Comparison of ENCODE assay signal across 23 cellular contexts in genomic region chr16:67464565-67464964, GRCh38. TPM values are rescaled to one million over a fixed set of nuclear protein-coding genes. Genes with fewer than 3 reads are reported as not detected.
DNase-seq lines count a peak whose midpoint lies in the region; ATAC-seq and TF ChIP-seq lines count a peak whose summit lies in the region.
"Had no signal": no experiment of that assay in that cellular context is flagged by ENCODE, and none has a peak within 500 bp of the region (broad histone marks: within the 10 kb centered on the region; RNA-seq: fewer than 3 reads in every experiment).

No MANE protein-coding gene starts in this region.

- ATAC-seq in SK-N-SH treated with all-trans-retinoic acid at 6 μM for 48 hours (no peak), HG03135 (IDR thresholded peaks at IDR 0.05; ENCODE audit: unreplicated experiment) (no peak), HG03457 (IDR thresholded peaks at IDR 0.05; ENCODE audit: unreplicated experiment) (no peak)
- ATAC-seq: GM23338 had no signal

- peaks cover 7% of the 10 kb centered on the region for H3F3A ChIP-seq in SK-N-SH (replicated peaks; ENCODE audit: insufficient read depth)

- no peak overlapping the region for H3K4me3 Mint-ChIP-seq in activated CD4-positive, alpha-beta memory T cell treated with anti-CD3 and anti-CD28 coated beads for 36 hours
- H3K4me3 Mint-ChIP-seq: GM23338 had no signal

- no CpG with 5 or more reads among the region's 2 CpGs for WGBS in SK-N-SH (ENCODE audit: low lambda C conversion rate)
- 83% methylated on average over 2 of the region's 2 CpGs; no CpG with 5 or more reads in 1 of the 2 donors for WGBS in transverse colon (ENCODE audit: low coverage in 1 of 2), 2 donors

- no peak for TF ChIP-seq RAD21 in SK-N-SH (IDR thresholded peaks at IDR 0.05; ENCODE audit: low read length)

- TF ChIP-seq CTCF in SK-N-SH (IDR thresholded peaks at IDR 0.05) = no peak
- TF ChIP-seq CTCF in neutrophil (IDR thresholded peaks at IDR 0.05) = no peak
- TF ChIP-seq CTCF in transverse colon (IDR thresholded peaks at IDR 0.05) = no peak

- no peak overlapping the region for H3K27ac Mint-ChIP-seq in activated CD4-positive, alpha-beta memory T cell treated with anti-CD3 and anti-CD28 coated beads for 36 hours
- H3K27ac Mint-ChIP-seq: GM23338 had no signal

- no peak overlapping the region for H3K4me3 ChIP-seq in SK-N-SH (ENCODE audit: low read depth in 2 of 2, low read length in 1 of 2)
- H3K4me3 ChIP-seq in neutrophil (ENCODE audit: low read depth in 1 of 2, low read length in 1 of 2) = no peak overlapping the region
- no peak overlapping the region for H3K4me3 ChIP-seq in transverse colon
- H3K4me3 ChIP-seq: GM23338, SJSA1 had no signal

- intact Hi-C loops in transverse colon (cut with DNase I; ENCODE audit: low total_unique reads) = loop anchor here (2.0 kb wide), 1 partner anchor 36 kb away; no protein-coding TSS in a partner anchor
- intact Hi-C loops in activated CD4-positive, alpha-beta memory T cell treated with anti-CD3 and anti-CD28 coated beads for 36 hours (cut with micrococcal nuclease) = no loop called here

- H3K4me1 ChIP-seq in SK-N-SH (ENCODE audit: control insufficient read depth in 1 of 2, insufficient read depth in 2 of 2, low read depth in 1 of 2, low read length in 1 of 2) (peaks cover 13 to 29% of the 10 kb centered on the region in 2 experiments; a peak in 3 of 4 replicates), neutrophil (ENCODE audit: control insufficient read depth in 1 of 2, insufficient read depth in 1 of 2, low read depth in 1 of 2, low read length in 1 of 2) (peaks cover 47 to 61% of the 10 kb centered on the region in 2 experiments), transverse colon (peaks cover 53 to 66% (median 61%) of the 10 kb centered on the region in 4 donors)

- POLR2A ChIA-PET in SK-N-SH (lab: Yijun Ruan, JAX) = no interaction called here
- POLR2A ChIA-PET in activated CD4-positive, alpha-beta memory T cell treated with anti-CD3 and anti-CD28 coated beads for 36 hours (lab: Charles Lee) = no interaction called here

- no peaks in the 10 kb centered on the region for H3K27me3 ChIP-seq in SK-N-SH (ENCODE audit: insufficient read depth)
- H3K27me3 ChIP-seq in neutrophil = no peaks in the 10 kb centered on the region
- no peaks in the 10 kb centered on the region for H3K27me3 ChIP-seq in transverse colon
- H3K27me3 ChIP-seq: SJSA1 had no signal

- no peak overlapping the region for H3K27ac ChIP-seq in SK-N-SH (ENCODE audit: low read depth in 2 of 2, low read length in 1 of 2)
- peak overlapping the region; percentile 5 for H3K27ac ChIP-seq in neutrophil
- H3K27ac ChIP-seq in transverse colon = peak overlapping the region; percentile 90 to 95 (median 94)
- H3K27ac ChIP-seq: KMS-11, SJSA1 had no signal

- no peak overlapping the region for H2AFZ ChIP-seq in SK-N-SH (ENCODE audit: low read depth)
- H2AFZ ChIP-seq: GM23338 had no signal

- TF ChIP-seq POLR2A in transverse colon (IDR thresholded peaks at IDR 0.05) = no peak

- H3K9me3 ChIP-seq in SK-N-SH = no peaks in the 10 kb centered on the region
- no peaks in the 10 kb centered on the region for H3K9me3 ChIP-seq in neutrophil
- no peaks in the 10 kb centered on the region for H3K9me3 ChIP-seq in transverse colon
- H3K9me3 ChIP-seq: SJSA1 had no signal

- no peak overlapping the region for H3K9ac ChIP-seq in SK-N-SH
- H3K9ac ChIP-seq: KMS-11 had no signal

- peaks cover 86% of the 10 kb centered on the region for H4K20me1 ChIP-seq in SK-N-SH (ENCODE audit: insufficient read depth)

- peaks cover 77% of the 10 kb centered on the region for H3K79me2 ChIP-seq in SK-N-SH (ENCODE audit: insufficient read depth)

- H3K9me2 ChIP-seq in SK-N-SH = no peaks in the 10 kb centered on the region

- no peaks in the 10 kb centered on the region for H3K36me3 Mint-ChIP-seq in activated CD4-positive, alpha-beta memory T cell treated with anti-CD3 and anti-CD28 coated beads for 36 hours

- peaks cover 10% of the 10 kb centered on the region for H3K4me1 Mint-ChIP-seq in activated CD4-positive, alpha-beta memory T cell treated with anti-CD3 and anti-CD28 coated beads for 36 hours (ENCODE audit: low read depth)

- in situ Hi-C loops in transverse colon (cut with MboI; ENCODE audit: low pct_ligation_motif_present in 1 of 4, low pct_unique_long_range_greater_than_20kb in 1 of 4, low sequenced_read_pairs in 3 of 4) = no loop called here

- no peak for TF ChIP-seq EP300 in SK-N-SH (IDR thresholded peaks at IDR 0.05; ENCODE audit: borderline replicate concordance in 1 of 2, low read depth in 1 of 2, low read length in 1 of 2)
- TF ChIP-seq EP300 in transverse colon (IDR thresholded peaks at IDR 0.05; ENCODE audit: low read depth) = no peak

- CTCF ChIA-PET in SK-N-SH (lab: Yijun Ruan, JAX) = interaction anchor here (1.2 to 8.2 kb wide), 11 partner anchors 11 to 204 kb away, joined by 3 to 76 read pairs (median 12); partner anchors contain the start of genes CARMIL2 and TPPP3
- CTCF ChIA-PET in activated CD4-positive, alpha-beta memory T cell treated with anti-CD3 and anti-CD28 coated beads for 36 hours (lab: Charles Lee) = interaction anchor here (5.4 to 6.2 kb wide), 2 partner anchors 17 to 38 kb away, joined by 51 to 71 read pairs; no protein-coding TSS in a partner anchor

- no peaks in the 10 kb centered on the region for H3K9me3 Mint-ChIP-seq in activated CD4-positive, alpha-beta memory T cell treated with anti-CD3 and anti-CD28 coated beads for 36 hours
- H3K9me3 Mint-ChIP-seq: CD8-positive, alpha-beta memory T cell; GM23338 had no signal

- H3K4me2 ChIP-seq in SK-N-SH = 0 out of 2 replicates have a peak overlapping the region, but pooled peaks have one; percentile 2
- H3K4me2 ChIP-seq: GM23338, KMS-11 had no signal

- H3K36me3 ChIP-seq in SK-N-SH (replicated peaks in 1 of 2; ENCODE audit: control insufficient read depth in 1 of 2, insufficient read depth in 2 of 2, low read length in 1 of 2) (peaks cover 0 to 4% of the 10 kb centered on the region in 2 experiments), neutrophil (peaks cover 56% of the 10 kb centered on the region), transverse colon (no peaks in the 10 kb centered on the region)

- no peak for DNase-seq in SK-N-SH
- peak; percentile 43 for DNase-seq in fibroblast of gingiva (ENCODE audit: low read depth)
- no peak for DNase-seq in transverse colon
- no peak for DNase-seq in activated CD4-positive, alpha-beta memory T cell treated with anti-CD3 and anti-CD28 coated beads for 36 hours
- DNase-seq: CD8-positive, alpha-beta memory T cell; DMS79 treated with DMSO at 0.1 percent for 48 hours; NCI-H1436 treated with DMSO at 0.1 percent for 48 hours; NCI-H2029 treated with DMSO at 0.1 percent for 48 hours; NCI-H2171 treated with DMSO at 0.1 percent for 48 hours; NCI-H748 treated with DMSO at 0.1 percent for 48 hours; OCI-M1; RPMI8226 had no signal

- H3K27me3 Mint-ChIP-seq in activated CD4-positive, alpha-beta memory T cell treated with anti-CD3 and anti-CD28 coated beads for 36 hours = no peaks in the 10 kb centered on the region

TF ChIP-seq in SK-N-SH, 30 proteins besides CTCF, POLR2A, EP300 and RAD21:
- TF ChIP-seq GABPA (IDR thresholded peaks at IDR 0.05; ENCODE audit: low read depth) (no peak), RXRA (IDR thresholded peaks at IDR 0.05; ENCODE audit: borderline replicate concordance, low read depth) (no peak), RCOR1 (IDR thresholded peaks at IDR 0.05; ENCODE audit: low read length) (no peak), ELF1 (IDR thresholded peaks at IDR 0.05) (no peak), SIN3A (IDR thresholded peaks at IDR 0.05; ENCODE audit: borderline replicate concordance, low read depth, low read length) (no peak), FOSL2 (IDR thresholded peaks at IDR 0.05; ENCODE audit: borderline replicate concordance, low read depth) (no peak), CHD2 (IDR thresholded peaks at IDR 0.05; ENCODE audit: low read length, partially characterized antibody) (no peak)
TF ChIP-seq in SK-N-SH: peak in this region for 0.

TF ChIP-seq in SK-N-SH treated with all-trans-retinoic acid at 6 μM for 48 hours, 23 proteins besides CTCF, POLR2A, EP300 and RAD21:
- TF ChIP-seq CSRNP3 (CRISPR knock-in tag; IDR thresholded peaks at IDR 0.05) = no peak

RNA-seq across cellular contexts. Expression of gene ATP6V0D1, which starts 16.4 kb away (rescaled TPM):
- 111 and 135 TPM in 2 replicates for polyA plus RNA-seq in SK-N-SH (2012; rRNA removed)
- 86.6 and 113 TPM in 2 replicates for polyA plus RNA-seq in SK-N-SH (2012; cell fraction: cytosol; rRNA removed)
- 102 and 104 TPM in 2 replicates for polyA plus RNA-seq in SK-N-SH (2012; cell fraction: nucleus; rRNA removed)
- total RNA-seq in transverse colon = 100 to 1,000 TPM; 218 to 457 (median 386) TPM
- 10 to 100 TPM; 25.0 to 26.3 TPM for total RNA-seq in activated CD4-positive, alpha-beta memory T cell treated with anti-CD3 and anti-CD28 coated beads for 36 hours

RNA-seq across cellular contexts. Expression of gene AGRP, which starts 18.8 kb away (rescaled TPM):
- polyA plus RNA-seq in SK-N-SH (2012; rRNA removed) = not detected in 2 replicates
- polyA plus RNA-seq in SK-N-SH (2012; cell fraction: cytosol; rRNA removed) = not detected in 2 replicates
- not detected in 2 replicates for polyA plus RNA-seq in SK-N-SH (2012; cell fraction: nucleus; rRNA removed)
- total RNA-seq in transverse colon = not detected
- total RNA-seq in activated CD4-positive, alpha-beta memory T cell treated with anti-CD3 and anti-CD28 coated beads for 36 hours = not detected
- total RNA-seq: CD8-positive, alpha-beta memory T cell; G401; GM23338; M059J; NCI-H460; SJSA1 had no signal
- polyA plus RNA-seq: BJ; CD8-positive, alpha-beta memory T cell; GM23338 had no signal

RNA-seq across cellular contexts. Expression of gene HSD11B2, which starts 33.6 kb away (rescaled TPM):
- polyA plus RNA-seq in SK-N-SH (2012; rRNA removed) = 0.19 and 0.23 TPM in 2 replicates
- 0.08 and 0.10 TPM in 2 replicates for polyA plus RNA-seq in SK-N-SH (2012; cell fraction: cytosol; rRNA removed)
- 0.58 and 0.75 TPM in 2 replicates for polyA plus RNA-seq in SK-N-SH (2012; cell fraction: nucleus; rRNA removed)
- 1,000 to 10,000 TPM in 1 of 4 donors, 100 to 1,000 TPM in 3; 667 to 1,081 (median 790) TPM for total RNA-seq in transverse colon
- total RNA-seq in activated CD4-positive, alpha-beta memory T cell treated with anti-CD3 and anti-CD28 coated beads for 36 hours = 1 to 10 TPM in 1 of 2 experiments, under 1 TPM in 1; 0.71 to 1.3 TPM
- total RNA-seq: G401, SJSA1 had no signal
- polyA plus RNA-seq: CD8-positive, alpha-beta memory T cell had no signal

RNA-seq across cellular contexts. Expression of gene ZDHHC1, which starts 48.3 kb away (rescaled TPM):
- polyA plus RNA-seq in SK-N-SH (2012; rRNA removed) = 14.2 and 15.8 TPM in 2 replicates
- polyA plus RNA-seq in SK-N-SH (2012; cell fraction: cytosol; rRNA removed) = 6.2 and 10.5 TPM in 2 replicates
- polyA plus RNA-seq in SK-N-SH (2012; cell fraction: nucleus; rRNA removed) = 39.7 and 44.1 TPM in 2 replicates
- total RNA-seq in transverse colon = 10 to 100 TPM in 2 of 4 donors, 1 to 10 TPM in 2; 7.1 to 36.3 (median 20.5) TPM
- under 1 TPM; 0.57 to 0.68 TPM for total RNA-seq in activated CD4-positive, alpha-beta memory T cell treated with anti-CD3 and anti-CD28 coated beads for 36 hours

Comparison
In these comparisons a context has a peak if more than half of its experiments do, and no peak if none do; other contexts are left out.
1. H3K27ac ChIP-seq: peak in neutrophil (single experiment) and transverse colon (4 of 4); none in SK-N-SH (0 of 2).
2. RNA of gene ATP6V0D1, which starts 16.4 kb away (total RNA-seq): 218 to 457 TPM in transverse colon; 25.0 to 26.3 TPM in activated CD4-positive, alpha-beta memory T cell treated with anti-CD3 and anti-CD28 coated beads for 36 hours; every median in the first group is over 4 times any median in the second.
3. RNA of gene HSD11B2, which starts 33.6 kb away (total RNA-seq): 667 to 1,081 TPM in transverse colon; 0.71 to 1.3 TPM in activated CD4-positive, alpha-beta memory T cell treated with anti-CD3 and anti-CD28 coated beads for 36 hours; every median in the first group is over 100 times any median in the second.